Comparison of ENCODE assay signal across 34 cellular contexts in the genomic region with DNA sequence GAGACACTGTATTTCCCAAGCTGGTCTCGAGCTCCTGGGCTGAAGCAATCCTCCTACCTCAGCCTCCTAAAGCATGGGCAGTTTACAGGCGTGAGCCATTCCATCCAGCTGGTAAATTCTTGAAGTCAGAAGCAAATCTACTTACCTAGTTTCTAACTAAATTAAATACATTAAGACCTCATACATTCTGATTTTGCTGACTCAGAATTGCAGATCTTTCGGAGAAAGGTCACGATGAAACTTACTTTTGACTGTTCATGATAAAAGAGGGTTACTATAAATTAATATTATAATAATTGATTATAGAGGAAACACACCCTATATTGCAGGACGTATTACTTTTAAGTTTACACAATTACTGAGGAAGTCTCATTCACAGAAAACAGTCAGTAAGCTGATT.
"Had no signal": no experiment of that assay in that cellular context is flagged by ENCODE, and none has a peak within 500 bp of the region (broad histone marks: within the 10 kb centered on the region; RNA-seq: fewer than 3 reads in every experiment).

No MANE protein-coding gene starts in this region.

- H3K4me3 ChIP-seq: adrenal gland, body of pancreas, breast epithelium had no signal

- FAIRE-seq: astrocyte, TTC549 had no signal

- DNase-seq: activated B cell treated with CpG ODN at 0.5 μM for 24 hours; activated CD4-positive, alpha-beta memory T cell treated with anti-CD3 and anti-CD28 coated beads for 36 hours; activated CD4-positive, alpha-beta T cell treated with anti-CD3 and anti-CD28 coated beads for 4 hours; activated CD4-positive, alpha-beta T cell treated with anti-CD3 and anti-CD28 coated beads, Interleukin-2, amount 10 ng/mL, durations not matched to agents 24 days and 14 days; activated CD4-positive, alpha-beta T cell treated with anti-CD3 and anti-CD28 coated beads, Interleukin-2, amount 50 U/mL, for 1 hour; activated CD4-positive, alpha-beta T cell treated with anti-CD3 and anti-CD28 coated beads, Interleukin-2, amount 50 U/mL, for 4 hours; activated CD4-positive, CD25-positive, alpha-beta regulatory T cell treated with anti-CD3 and anti-CD28 coated beads, Interleukin-2, amount 50 U/mL, for 72 hours; activated CD8-positive, alpha-beta memory T cell treated with anti-CD3 and anti-CD28 coated beads, Interleukin-2, amount 50 U/mL, for 4 hours; activated CD8-positive, alpha-beta T cell treated with anti-CD3 and anti-CD28 coated beads for 36 hours; activated effector memory CD4-positive, alpha-beta T cell treated with anti-CD3 and anti-CD28 coated beads, Interleukin-2, amount 50 U/mL, for 16 hours; activated gamma-delta T cell treated with Interleukin-2 at 50 U/mL for 16 hours; activated naive CD4-positive, alpha-beta T cell; activated naive CD4-positive, alpha-beta T cell treated with anti-CD3 and anti-CD28 coated beads for 36 hours; activated naive CD4-positive, alpha-beta T cell treated with anti-CD3 and anti-CD28 coated beads, Interleukin-2, amount 50 U/mL, for 16 hours; activated naive CD8-positive, alpha-beta T cell treated with anti-CD3 and anti-CD28 coated beads for 36 hours; activated T-cell treated with anti-CD3 and anti-CD28 coated beads for 4 hours; activated T-cell treated with anti-CD3 and anti-CD28 coated beads, Interleukin-2, amount 50 U/mL, for 1 hour; activated T-cell treated with anti-CD3 and anti-CD28 coated beads, Interleukin-2, amount 50 U/mL, for 4 hours; activated T-cell treated with anti-CD3 and anti-CD28 coated beads, Interleukin-2, amount 50 U/mL, for 72 hours; adrenal gland; amniotic stem cell; aorta; body of pancreas; brain microvascular endothelial cell; central memory CD4-positive, alpha-beta T cell; cerebellar nuclear complex; T-helper 2 cell; T-helper 9 cell had no signal

- H3K36me3 ChIP-seq: adrenal gland, brain microvascular endothelial cell, breast epithelium had no signal

- ATAC-seq: activated CD8-positive, alpha-beta T cell treated with anti-CD3 and anti-CD28 coated beads for 36 hours; activated naive CD4-positive, alpha-beta T cell treated with anti-CD3 and anti-CD28 coated beads, Interleukin-2, amount 50 U/mL, for 72 hours; activated T-cell treated with anti-CD3 and anti-CD28 coated beads, Interleukin-2, amount 50 U/mL, for 4 hours; activated T-cell treated with anti-CD3 and anti-CD28 coated beads, Interleukin-2, amount 50 U/mL, for 72 hours; activated T-helper 17 cell treated with anti-CD3 and anti-CD28 coated beads, Interleukin-2, amount 50 U/mL, for 72 hours; body of pancreas had no signal

- H3K27me3 ChIP-seq: adrenal gland, body of pancreas, brain microvascular endothelial cell, breast epithelium had no signal

- H3K27ac ChIP-seq: adrenal gland, body of pancreas, brain microvascular endothelial cell, breast epithelium, VCaP had no signal

- H3K9me3 ChIP-seq: adrenal gland, body of pancreas, breast epithelium had no signal

- H3K4me1 ChIP-seq: adrenal gland, body of pancreas, breast epithelium had no signal
